25 cellular contexts compared by ENCODE assay signal in genomic region chr2:229611360-229611759, GRCh38.
DNase-seq lines count a peak whose midpoint lies in the region; ATAC-seq, FAIRE-seq and TF ChIP-seq lines count a peak whose summit lies in the region.
"Had no signal": no experiment of that assay in that cellular context is flagged by ENCODE, and none has a peak within 500 bp of the region (broad histone marks: within the 10 kb centered on the region; RNA-seq: fewer than 3 reads in every experiment).

No MANE protein-coding gene starts in this region.

- peak; percentile 60 for DNase-seq in A172 (ENCODE audit: low spot score)
- peak; percentile 45 for DNase-seq in NCI-H226
- DNase-seq in astrocyte (ENCODE audit: low read depth): peak; percentile 53
- DNase-seq in mesendoderm: peak; percentile 57
- DNase-seq in activated naive CD4-positive, alpha-beta T cell treated with anti-CD3 and anti-CD28 coated beads, Interleukin-2, amount 10 ng/mL, durations not matched to agents 7 days and 5 days: no peak
- DNase-seq: 8988T; Calu3; CD8-positive, alpha-beta memory T cell; DMS153; GM23248; H9; HFFc6; KBM-7; MM.1S; NCI-H1048; NCI-H1417 treated with DMSO at 0.1 percent for 48 hours; NCI-H1930; NCI-H2227 treated with DMSO at 0.1 percent for 48 hours; NCI-H510A treated with DMSO at 0.1 percent for 48 hours; NCI-H748 treated with DMSO at 0.1 percent for 48 hours had no signal

- no peaks in the 10 kb centered on the region for H3K79me1 ChIP-seq in mesendoderm (ENCODE audit: low read length)

- no peaks in the 10 kb centered on the region for H3K9me3 ChIP-seq in astrocyte (ENCODE audit: insufficient read depth, low read depth, low read length)
- H3K9me3 ChIP-seq: SJCRH30 had no signal

- no peak overlapping the region for H3K23ac ChIP-seq in mesendoderm (ENCODE audit: low read length)

- H3K4me3 Mint-ChIP-seq in astrocyte (ENCODE audit: unreplicated experiment): no peak overlapping the region
- H3K4me3 Mint-ChIP-seq in activated naive CD4-positive, alpha-beta T cell treated with anti-CD3 and anti-CD28 coated beads, Interleukin-2, amount 10 ng/mL, durations not matched to agents 7 days and 5 days: no peak overlapping the region
- H3K4me3 Mint-ChIP-seq: CD8-positive, alpha-beta memory T cell; H9; HFFc6 had no signal

- no peak overlapping the region for H3K18ac ChIP-seq in mesendoderm (ENCODE audit: low read length)

- peak overlapping the region; percentile 90 for H3K27ac ChIP-seq in astrocyte (ENCODE audit: low read depth, low read length)
- H3K27ac ChIP-seq in mesendoderm (ENCODE audit: low read depth, low read length): peak overlapping the region; percentile 37
- H3K27ac ChIP-seq: GM23248, HL-60, SJCRH30 had no signal

- no peaks in the 10 kb centered on the region for H3K36me3 ChIP-seq in astrocyte (ENCODE audit: insufficient read depth, low read length)
- no peaks in the 10 kb centered on the region for H3K36me3 ChIP-seq in mesendoderm (ENCODE audit: control insufficient read depth, insufficient read depth, low read length)
- H3K36me3 ChIP-seq: SJCRH30 had no signal

- no peak overlapping the region for H2AK5ac ChIP-seq in mesendoderm (ENCODE audit: low read length)

- H3K27me3 Mint-ChIP-seq in astrocyte (ENCODE audit: low read depth, unreplicated experiment): no peaks in the 10 kb centered on the region
- no peaks in the 10 kb centered on the region for H3K27me3 Mint-ChIP-seq in activated naive CD4-positive, alpha-beta T cell treated with anti-CD3 and anti-CD28 coated beads, Interleukin-2, amount 10 ng/mL, durations not matched to agents 7 days and 5 days

- ATAC-seq in HG03378 (IDR thresholded peaks at IDR 0.05; ENCODE audit: unreplicated experiment) (no peak), GM21447 (IDR thresholded peaks at IDR 0.05; ENCODE audit: unreplicated experiment) (no peak)

- H4K20me1 ChIP-seq in astrocyte (ENCODE audit: insufficient read depth, low read length): no peaks in the 10 kb centered on the region

- no peak overlapping the region for H3K27ac Mint-ChIP-seq in astrocyte (ENCODE audit: unreplicated experiment)
- H3K27ac Mint-ChIP-seq in activated naive CD4-positive, alpha-beta T cell treated with anti-CD3 and anti-CD28 coated beads, Interleukin-2, amount 10 ng/mL, durations not matched to agents 7 days and 5 days: no peak overlapping the region
- H3K27ac Mint-ChIP-seq: HFFc6 had no signal

- H2AFZ ChIP-seq in astrocyte (ENCODE audit: low read depth, low read length): no peak overlapping the region
- H2AFZ ChIP-seq: GM23248 had no signal

- no peak for FAIRE-seq in astrocyte (lab: Jason Lieb, UNC)
- FAIRE-seq: RCC 7860 had no signal

- H3K4me3 ChIP-seq in astrocyte (ENCODE audit: insufficient read depth, low read depth, low read length) (no peak overlapping the region), mesendoderm (ENCODE audit: low read length) (no peak overlapping the region)
- H3K4me3 ChIP-seq: GM23248, SJCRH30 had no signal

- peaks cover 15% of the 10 kb centered on the region for H3K4me1 Mint-ChIP-seq in astrocyte (ENCODE audit: low read depth, unreplicated experiment)
- no peaks in the 10 kb centered on the region for H3K4me1 Mint-ChIP-seq in activated naive CD4-positive, alpha-beta T cell treated with anti-CD3 and anti-CD28 coated beads, Interleukin-2, amount 10 ng/mL, durations not matched to agents 7 days and 5 days
- H3K4me1 Mint-ChIP-seq: CD8-positive, alpha-beta memory T cell; H9 had no signal

- H2BK5ac ChIP-seq in mesendoderm (ENCODE audit: low read length): no peak overlapping the region

- H3K9ac ChIP-seq in astrocyte (ENCODE audit: low read length) (peak overlapping the region; percentile 66), mesendoderm (ENCODE audit: low read length) (no peak overlapping the region)
- H3K9ac ChIP-seq: GM23248 had no signal

- H3K4me1 ChIP-seq in astrocyte (ENCODE audit: insufficient read depth, low read length): peaks cover 11% of the 10 kb centered on the region
- H3K4me1 ChIP-seq in mesendoderm (ENCODE audit: control insufficient read depth, low read depth, low read length): peaks cover 6% of the 10 kb centered on the region

- no peak overlapping the region for H2BK120ac ChIP-seq in mesendoderm (ENCODE audit: low read depth, low read length)

- no peak overlapping the region for H2BK15ac ChIP-seq in mesendoderm (replicated peaks; ENCODE audit: low read depth)

- CTCF ChIA-PET in activated naive CD4-positive, alpha-beta T cell treated with anti-CD3 and anti-CD28 coated beads, Interleukin-2, amount 10 ng/mL, durations not matched to agents 7 days and 5 days (lab: Charles Lee): no interaction called here

- H3K27me3 ChIP-seq in astrocyte (ENCODE audit: insufficient read depth, low read length) (no peaks in the 10 kb centered on the region), mesendoderm (ENCODE audit: insufficient read depth, low read length, poor library complexity) (no peaks in the 10 kb centered on the region)
- H3K27me3 ChIP-seq: SJCRH30 had no signal

- H3K36me3 Mint-ChIP-seq in astrocyte (ENCODE audit: low read depth, unreplicated experiment): no peaks in the 10 kb centered on the region
- H3K36me3 Mint-ChIP-seq in activated naive CD4-positive, alpha-beta T cell treated with anti-CD3 and anti-CD28 coated beads, Interleukin-2, amount 10 ng/mL, durations not matched to agents 7 days and 5 days: no peaks in the 10 kb centered on the region
- H3K36me3 Mint-ChIP-seq: CD8-positive, alpha-beta memory T cell had no signal

- WGBS in mesendoderm (ENCODE audit: extremely low coverage, insufficient coverage, low lambda C conversion rate): no CpG with 5 or more reads among the region's 2 CpGs

- H3K4me2 ChIP-seq in astrocyte (ENCODE audit: low read length): peak overlapping the region; percentile 60
- no peak overlapping the region for H3K4me2 ChIP-seq in mesendoderm (ENCODE audit: low read length)

- no peak for TF ChIP-seq CTCF in astrocyte (IDR thresholded peaks at IDR 0.05; ENCODE audit: insufficient read depth, low read depth, low read length)

- H3K56ac ChIP-seq in mesendoderm (ENCODE audit: low read length): no peak overlapping the region

- no peaks in the 10 kb centered on the region for H3K9me3 Mint-ChIP-seq in astrocyte (ENCODE audit: unreplicated experiment)
- H3K9me3 Mint-ChIP-seq in activated naive CD4-positive, alpha-beta T cell treated with anti-CD3 and anti-CD28 coated beads, Interleukin-2, amount 10 ng/mL, durations not matched to agents 7 days and 5 days: no peaks in the 10 kb centered on the region
- H3K9me3 Mint-ChIP-seq: CD8-positive, alpha-beta memory T cell; H9; HFFc6 had no signal

- H3K4ac ChIP-seq in mesendoderm (ENCODE audit: low read depth, low read length): no peak overlapping the region

- H4K5ac ChIP-seq in mesendoderm (ENCODE audit: low read length): no peak overlapping the region

- H3K79me2 ChIP-seq in astrocyte (ENCODE audit: insufficient read depth, low read length) (no peaks in the 10 kb centered on the region), mesendoderm (ENCODE audit: control insufficient read depth, insufficient read depth, low read length) (no peaks in the 10 kb centered on the region)

- no peak overlapping the region for H4K8ac ChIP-seq in mesendoderm (ENCODE audit: low read depth, low read length)
